In the genomic region with DNA sequence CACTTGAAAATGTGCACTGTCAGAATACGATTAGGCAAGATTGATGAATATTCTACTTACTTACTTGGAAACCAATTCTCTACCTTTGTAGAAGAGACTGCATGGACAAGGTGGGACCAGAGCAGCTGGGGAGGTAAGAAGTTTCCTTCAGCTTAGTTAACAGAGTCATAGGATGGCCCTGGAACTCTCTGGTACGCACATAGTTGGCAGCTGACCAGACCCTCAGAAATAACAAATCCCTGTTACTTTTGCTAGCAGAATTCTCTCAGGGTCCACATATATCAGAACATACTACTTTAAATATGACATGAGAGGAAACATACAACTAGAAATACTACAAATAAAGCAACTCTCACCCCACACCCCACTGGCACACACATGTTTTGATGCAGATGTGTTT, we compare ENCODE assay signal across 13 cellular contexts. TPM values are rescaled to one million over a fixed set of nuclear protein-coding genes. Genes with fewer than 3 reads are reported as not detected.
DNase-seq lines count a peak whose midpoint lies in the region; ATAC-seq, FAIRE-seq and TF ChIP-seq lines count a peak whose summit lies in the region.
"Had no signal": no experiment of that assay in that cellular context is flagged by ENCODE, and none has a peak within 500 bp of the region (broad histone marks: within the 10 kb centered on the region; RNA-seq: fewer than 3 reads in every experiment).

No MANE protein-coding gene starts in this region.

- DNase-seq in CD4-positive, CD25-positive, alpha-beta regulatory T cell: no peak
- no peak for DNase-seq in HCT116 (ENCODE audit: low read depth, low spot score)
- no peak for DNase-seq in adipocyte (ENCODE audit: low read depth)
- DNase-seq in keratinocyte (ENCODE audit: low read depth, low spot score): no peak
- no peak for DNase-seq in endothelial cell (ENCODE audit: low spot score)
- no peak for DNase-seq in sigmoid colon
- no peak for DNase-seq in trophoblast cell
- DNase-seq: Karpas-422, left cardiac atrium, tibial artery had no signal

- H3K14ac ChIP-seq in trophoblast cell (ENCODE audit: low read length): no peak overlapping the region

- TF ChIP-seq POLR2A in HCT116 (IDR thresholded peaks at IDR 0.05; ENCODE audit: borderline replicate concordance, extremely low read depth, insufficient read depth, insufficient read length) (no peak), sigmoid colon (IDR thresholded peaks at IDR 0.05) (no peak)

- H3K4ac ChIP-seq in trophoblast cell (ENCODE audit: low read depth, low read length): no peak overlapping the region

- H3K79me2 ChIP-seq in HCT116 (ENCODE audit: insufficient read depth, low read length) (no peaks in the 10 kb centered on the region), keratinocyte (ENCODE audit: control insufficient read depth, insufficient read depth, low read length) (no peaks in the 10 kb centered on the region), trophoblast cell (ENCODE audit: control insufficient read depth, insufficient read depth, low read length, poor library complexity) (no peaks in the 10 kb centered on the region)

- CTCF ChIA-PET in HCT116 (lab: Charles Lee): interaction anchor here (2.0 kb wide), 1 partner anchor 13 kb away, joined by 8 read pairs; no protein-coding TSS in a partner anchor

- H4K91ac ChIP-seq in trophoblast cell (ENCODE audit: low read depth, low read length): no peak overlapping the region

- ATAC-seq in CD4-positive, CD25-positive, alpha-beta regulatory T cell (ENCODE audit: low read depth in 2 of 2): peak in 1 of 2 donors; percentile 26
- ATAC-seq in HCT116: no peak
- ATAC-seq in HG03159 (IDR thresholded peaks at IDR 0.05; ENCODE audit: unreplicated experiment): no peak

- H3K9me3 Mint-ChIP-seq in CD4-positive, CD25-positive, alpha-beta regulatory T cell: no peaks in the 10 kb centered on the region
- H3K9me3 Mint-ChIP-seq in endothelial cell (ENCODE audit: unreplicated experiment): no peaks in the 10 kb centered on the region
- H3K9me3 Mint-ChIP-seq: nephron had no signal

- POLR2A ChIA-PET in HCT116 (lab: Charles Lee): no interaction called here

- no peak overlapping the region for H3K18ac ChIP-seq in trophoblast cell (ENCODE audit: low read length)

- peaks cover 25% of the 10 kb centered on the region for H3K4me1 ChIP-seq in CD4-positive, CD25-positive, alpha-beta regulatory T cell (ENCODE audit: control insufficient read depth, insufficient read depth, low read length, poor library complexity, severe bottlenecking)
- H3K4me1 ChIP-seq in HCT116 (ENCODE audit: control insufficient read depth in 1 of 2, insufficient read depth in 2 of 2, low read length in 2 of 2) (peaks cover 12 to 26% of the 10 kb centered on the region in 2 experiments), adipocyte (ENCODE audit: control insufficient read depth, insufficient read depth, low read length) (peaks cover 32% of the 10 kb centered on the region), keratinocyte (ENCODE audit: control insufficient read depth, extremely low read depth, insufficient read depth, low read length) (peaks cover 16% of the 10 kb centered on the region), sigmoid colon (no peaks in the 10 kb centered on the region), trophoblast cell (ENCODE audit: control insufficient read depth in 1 of 2, insufficient read depth in 2 of 2, low read length in 2 of 2) (peaks cover 0 to 3% of the 10 kb centered on the region in 2 experiments)
- H3K4me1 ChIP-seq: tibial artery had no signal

- H2BK120ac ChIP-seq in trophoblast cell (ENCODE audit: insufficient read depth, low read length, poor library complexity): no peak overlapping the region

- H3K36me3 ChIP-seq in CD4-positive, CD25-positive, alpha-beta regulatory T cell (ENCODE audit: control insufficient read depth, insufficient read depth, low read length): peaks cover 16% of the 10 kb centered on the region
- H3K36me3 ChIP-seq in HCT116 (ENCODE audit: control insufficient read depth in 1 of 2, insufficient read depth in 2 of 2, low read length in 2 of 2) (no peaks in the 10 kb centered on the region), adipocyte (ENCODE audit: control insufficient read depth, insufficient read depth, low read length, severe bottlenecking) (no peaks in the 10 kb centered on the region), keratinocyte (ENCODE audit: control insufficient read depth in 2 of 2, extremely low read depth in 1 of 2, insufficient read depth in 2 of 2, low read length in 2 of 2) (no peaks in the 10 kb centered on the region), sigmoid colon (no peaks in the 10 kb centered on the region), trophoblast cell (ENCODE audit: control insufficient read depth in 1 of 2, insufficient read depth in 2 of 2, low read length in 2 of 2) (no peaks in the 10 kb centered on the region)
- H3K36me3 ChIP-seq: tibial artery had no signal

- H4K12ac ChIP-seq in trophoblast cell (ENCODE audit: low read depth, low read length): no peak overlapping the region

- H3K27me3 ChIP-seq in CD4-positive, CD25-positive, alpha-beta regulatory T cell (ENCODE audit: control insufficient read depth, insufficient read depth, low read length): no peaks in the 10 kb centered on the region
- H3K27me3 ChIP-seq in HCT116 (ENCODE audit: insufficient read depth, low read length): no peaks in the 10 kb centered on the region
- no peaks in the 10 kb centered on the region for H3K27me3 ChIP-seq in adipocyte (replicated peaks; ENCODE audit: control insufficient read depth, insufficient read depth, low read length)
- H3K27me3 ChIP-seq in keratinocyte (ENCODE audit: control insufficient read depth, extremely low read depth, insufficient read depth, low read length): no peaks in the 10 kb centered on the region
- no peaks in the 10 kb centered on the region for H3K27me3 ChIP-seq in sigmoid colon
- H3K27me3 ChIP-seq in trophoblast cell (ENCODE audit: insufficient read depth, low read length): no peaks in the 10 kb centered on the region

- H3K9me2 ChIP-seq in HCT116 (ENCODE audit: insufficient read depth): no peaks in the 10 kb centered on the region

- H3K79me1 ChIP-seq in trophoblast cell (ENCODE audit: low read length): no peaks in the 10 kb centered on the region

- no peaks in the 10 kb centered on the region for H3K9me1 ChIP-seq in keratinocyte (ENCODE audit: control insufficient read depth, extremely low read depth, insufficient read depth, low read length)

- peak overlapping the region; percentile 67 to 95 (median 78) for H3K27ac Mint-ChIP-seq in CD4-positive, CD25-positive, alpha-beta regulatory T cell
- no peak overlapping the region for H3K27ac Mint-ChIP-seq in endothelial cell (ENCODE audit: unreplicated experiment)
- H3K27ac Mint-ChIP-seq: nephron had no signal

- H3K4me3 Mint-ChIP-seq in CD4-positive, CD25-positive, alpha-beta regulatory T cell: peak overlapping the region; percentile 15 to 57 (median 40)
- H3K4me3 Mint-ChIP-seq in endothelial cell (ENCODE audit: unreplicated experiment): no peak overlapping the region
- H3K4me3 Mint-ChIP-seq: nephron had no signal

- no peak overlapping the region for H3K23ac ChIP-seq in trophoblast cell (ENCODE audit: low read length)

- H3K9ac ChIP-seq in HCT116 (ENCODE audit: low read length) (no peak overlapping the region), adipocyte (ENCODE audit: low read length) (peak overlapping the region; percentile 66), keratinocyte (ENCODE audit: control insufficient read depth, extremely low read depth, insufficient read depth, low read length) (no peak overlapping the region), trophoblast cell (ENCODE audit: low read length) (no peak overlapping the region)

- no peaks in the 10 kb centered on the region for H3K9me3 ChIP-seq in CD4-positive, CD25-positive, alpha-beta regulatory T cell (ENCODE audit: control insufficient read depth in 2 of 2, low read length in 2 of 2)
- peaks cover 0 to 1% of the 10 kb centered on the region in 2 experiments; a peak in 1 of 4 replicates for H3K9me3 ChIP-seq in HCT116 (ENCODE audit: control insufficient read depth in 1 of 2, insufficient read depth in 1 of 2, low read depth in 1 of 2, low read length in 2 of 2)
- peaks cover 3% of the 10 kb centered on the region for H3K9me3 ChIP-seq in adipocyte (ENCODE audit: control insufficient read depth, low read length)
- H3K9me3 ChIP-seq in keratinocyte (ENCODE audit: control insufficient read depth, low read depth, low read length): no peaks in the 10 kb centered on the region
- H3K9me3 ChIP-seq in sigmoid colon: no peaks in the 10 kb centered on the region
- no peaks in the 10 kb centered on the region for H3K9me3 ChIP-seq in trophoblast cell (ENCODE audit: insufficient read depth, low read depth, low read length)
- H3K9me3 ChIP-seq: tibial artery had no signal

- intact Hi-C loops in HCT116 (cut with micrococcal nuclease): no loop called here
- intact Hi-C loops in sigmoid colon (cut with DNase I): no loop called here

- TF ChIP-seq RAD21 in HCT116 (IDR thresholded peaks at IDR 0.05; ENCODE audit: low read depth): no peak

- peaks cover 14 to 33% (median 28%) of the 10 kb centered on the region in 4 donors for H3K4me1 Mint-ChIP-seq in CD4-positive, CD25-positive, alpha-beta regulatory T cell
- no peaks in the 10 kb centered on the region for H3K4me1 Mint-ChIP-seq in endothelial cell (ENCODE audit: unreplicated experiment)
- H3K4me1 Mint-ChIP-seq: nephron had no signal

- TF ChIP-seq EP300 in sigmoid colon (IDR thresholded peaks at IDR 0.05): no peak

- peak overlapping the region; percentile 62 for H3K27ac ChIP-seq in CD4-positive, CD25-positive, alpha-beta regulatory T cell (ENCODE audit: insufficient read depth, low read length, poor library complexity, severe bottlenecking)
- H3K27ac ChIP-seq in HCT116 (ENCODE audit: low read depth, low read length): no peak overlapping the region
- no peak overlapping the region for H3K27ac ChIP-seq in keratinocyte (ENCODE audit: control insufficient read depth, insufficient read depth, low read length)
- no peak overlapping the region for H3K27ac ChIP-seq in sigmoid colon
- no peak overlapping the region for H3K27ac ChIP-seq in trophoblast cell (ENCODE audit: low read depth, low read length)
- H3K27ac ChIP-seq: C4-2B, tibial artery had no signal

- peak overlapping the region; percentile 39 for H3K4me3 ChIP-seq in CD4-positive, CD25-positive, alpha-beta regulatory T cell (ENCODE audit: low read depth, low read length)
- H3K4me3 ChIP-seq in HCT116 (replicated peaks in 1 of 2; ENCODE audit: low read depth in 1 of 2, low read length in 2 of 2) (no peak overlapping the region), adipocyte (ENCODE audit: low read length) (peak overlapping the region; percentile 5), keratinocyte (ENCODE audit: control insufficient read depth in 2 of 3, extremely low read depth in 1 of 3, insufficient read depth in 2 of 3, low read depth in 1 of 3, low read length in 3 of 3) (no peak overlapping the region), sigmoid colon (no peak overlapping the region), trophoblast cell (ENCODE audit: low read depth, low read length) (no peak overlapping the region)
- H3K4me3 ChIP-seq: tibial artery had no signal

- H3K4me2 ChIP-seq in HCT116 (ENCODE audit: low read length) (peak overlapping the region; percentile 10; the same call in 1 of the 2 replicates), keratinocyte (ENCODE audit: control insufficient read depth, extremely low read depth, insufficient read depth, low read depth, low read length) (peak overlapping the region; percentile 25), trophoblast cell (ENCODE audit: low read length) (no peak overlapping the region)

- no peak overlapping the region for H2BK12ac ChIP-seq in trophoblast cell (ENCODE audit: low read length)

- peaks cover 17% of the 10 kb centered on the region for H3K36me3 Mint-ChIP-seq in CD4-positive, CD25-positive, alpha-beta regulatory T cell
- no peaks in the 10 kb centered on the region for H3K36me3 Mint-ChIP-seq in endothelial cell (ENCODE audit: low read depth, unreplicated experiment)

- no peak overlapping the region for H2AK5ac ChIP-seq in trophoblast cell (ENCODE audit: low read length)

- no peak overlapping the region for H2AFZ ChIP-seq in HCT116 (ENCODE audit: low read depth, low read length, poor library complexity, severe bottlenecking)
- H2AFZ ChIP-seq in keratinocyte (ENCODE audit: control insufficient read depth, low read length): no peak overlapping the region
- H2AFZ ChIP-seq in trophoblast cell (ENCODE audit: insufficient read depth, low read length, poor library complexity): no peak overlapping the region

- H3K27me3 Mint-ChIP-seq in CD4-positive, CD25-positive, alpha-beta regulatory T cell: no peaks in the 10 kb centered on the region
- peaks cover 2% of the 10 kb centered on the region for H3K27me3 Mint-ChIP-seq in endothelial cell (ENCODE audit: unreplicated experiment)

- TF ChIP-seq CTCF in HCT116 (IDR thresholded peaks at IDR 0.05 in 2 of 3, conservative IDR thresholded peaks at IDR 0.05 in 1 of 3; ENCODE audit: borderline replicate concordance in 1 of 3, insufficient read depth in 1 of 3, low read depth in 2 of 3, low read length in 2 of 3) (no peak), keratinocyte (optimal IDR thresholded peaks at IDR 0.05 in 1 of 3, IDR thresholded peaks at IDR 0.05 in 1 of 3, conservative IDR thresholded peaks at IDR 0.05 in 1 of 3; ENCODE audit: extremely low read depth in 1 of 3, insufficient read depth in 2 of 3, low read length in 3 of 3) (no peak), endothelial cell (IDR thresholded peaks at IDR 0.05; ENCODE audit: unreplicated experiment) (no peak), sigmoid colon (IDR thresholded peaks at IDR 0.05) (no peak)

- no peaks in the 10 kb centered on the region for H4K20me1 ChIP-seq in HCT116 (ENCODE audit: insufficient read depth)
- no peaks in the 10 kb centered on the region for H4K20me1 ChIP-seq in keratinocyte (ENCODE audit: control insufficient read depth, extremely low read depth, insufficient read depth, low read length)

- FAIRE-seq in keratinocyte (lab: Jason Lieb, UNC): no peak

- no TSS peak for BruUV-seq in HCT116 (replicated peaks; lab: Mats Ljungman, UMichigan)

- dilution Hi-C loops in keratinocyte (cut with MboI; ENCODE audit: extremely low pct_ligation_motif_present, low sequenced_read_pairs): no loop called here

- no peak overlapping the region for H2BK5ac ChIP-seq in trophoblast cell (ENCODE audit: low read depth, low read length, poor library complexity)

- 90 to 96% methylated on average over 2 of the region's 2 CpGs for WGBS in sigmoid colon, 2 donors
- WGBS in trophoblast cell (ENCODE audit: extremely low coverage, insufficient coverage, insufficient read length): no CpG with 5 or more reads among the region's 2 CpGs

- H4K8ac ChIP-seq in trophoblast cell (ENCODE audit: low read depth, low read length): no peak overlapping the region

- RAD21 ChIA-PET in HCT116 (lab: Charles Lee; ENCODE audit: low non-redundant PET in 1 of 2, low total read pairs in 2 of 2, uncharacterized antibody in 2 of 2, unreplicated experiment in 2 of 2): no interaction called here

RNA-seq across cellular contexts. Expression of gene STAT1, which starts 24.8 kb away (rescaled TPM):
- total RNA-seq in CD4-positive, CD25-positive, alpha-beta regulatory T cell: 262 TPM
- polyA plus RNA-seq in CD4-positive, CD25-positive, alpha-beta regulatory T cell: 100 to 1,000 TPM; 198 to 331 (median 274) TPM
- total RNA-seq in HCT116 (2021; ENCODE audit: unreplicated experiment): 60.7 TPM
- polyA plus RNA-seq in HCT116 (2012): 29.3 and 31.1 TPM in 2 replicates
- polyA plus RNA-seq in keratinocyte: 141 to 181 TPM (median 144 TPM) in 3 replicates
- 23.6 TPM for polyA plus RNA-seq in keratinocyte (2011; ENCODE audit: low read depth)
- polyA plus RNA-seq in keratinocyte (2011; cell fraction: cytosol; rRNA removed): 109 and 160 TPM in 2 replicates
- polyA plus RNA-seq in keratinocyte (2011; cell fraction: nucleus; rRNA removed): 155 and 179 TPM in 2 replicates
- 24.3 and 133 TPM in 2 replicates for polyA plus RNA-seq in keratinocyte (2012; ENCODE audit: low replicate concordance)
- 91.9 to 257 TPM (median 179 TPM) in 3 replicates for polyA minus RNA-seq in keratinocyte
- 143 TPM for polyA minus RNA-seq in keratinocyte (2011; cell fraction: cytosol; rRNA and poly(A)+ RNA removed)
- 132 and 199 TPM in 2 replicates for polyA minus RNA-seq in keratinocyte (2011; cell fraction: nucleus; rRNA and poly(A)+ RNA removed)
- total RNA-seq in endothelial cell (ENCODE audit: unreplicated experiment): 30.1 TPM
- 10 to 100 TPM; 47.4 to 78.5 (median 55.8) TPM for total RNA-seq in sigmoid colon
- polyA plus RNA-seq in sigmoid colon: 10 to 100 TPM; 32.8 to 93.8 (median 33.6) TPM
- 29.8 and 30.6 TPM in 2 replicates for polyA plus RNA-seq in trophoblast cell (2013)

Comparison
In these comparisons a context has a peak if more than half of its experiments do, and no peak if none do; other contexts are left out.
1. H3K4me3 ChIP-seq: peak in CD4-positive, CD25-positive, alpha-beta regulatory T cell (single experiment) and adipocyte (single experiment); none in HCT116 (0 of 2), keratinocyte (0 of 3), sigmoid colon (0 of 4) and trophoblast cell (single experiment).